In the genomic region with DNA sequence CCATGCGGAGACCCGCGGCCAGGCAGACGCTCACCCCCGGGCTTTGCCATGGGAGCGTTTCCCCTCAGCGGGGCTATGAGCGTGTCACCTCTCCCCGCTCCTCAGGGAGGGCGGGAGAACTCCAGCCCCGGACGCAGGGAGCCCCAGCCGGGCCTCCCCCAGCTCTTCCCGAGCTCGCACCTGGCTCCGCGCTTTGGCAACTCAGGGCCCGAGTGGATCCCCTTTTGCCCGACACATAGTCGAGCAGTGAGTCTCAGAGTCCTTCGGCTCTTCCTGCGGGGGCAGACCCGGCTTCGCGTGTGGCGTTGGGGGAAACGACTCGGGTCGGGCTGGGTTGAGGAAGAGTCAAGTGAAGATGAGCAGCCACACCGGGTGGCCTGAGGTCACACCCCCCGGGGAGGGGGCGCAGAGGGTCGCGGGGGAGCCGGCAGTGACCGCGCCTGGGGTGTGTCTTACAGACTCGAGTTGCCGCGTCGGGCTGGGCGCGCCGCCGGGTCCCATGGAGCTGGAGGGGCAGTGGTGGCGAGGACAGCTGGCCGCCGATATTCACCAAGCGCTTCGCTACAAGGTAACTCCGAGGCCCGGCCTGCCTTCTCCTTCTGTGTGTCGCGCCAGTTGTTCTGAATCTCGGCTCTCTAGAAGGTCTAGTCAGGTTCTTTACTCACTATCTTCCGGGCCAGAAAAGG, we compare ENCODE assay signal across 8 cellular contexts. TPM values are rescaled to one million over a fixed set of nuclear protein-coding genes. Genes with fewer than 3 reads are reported as not detected.
DNase-seq lines count a peak whose midpoint lies in the region; ATAC-seq, FAIRE-seq and TF ChIP-seq lines count a peak whose summit lies in the region.

No MANE protein-coding gene starts in this region.

- peak; percentile 51 for DNase-seq in EL
- DNase-seq in SKM-1 treated with dmso at 0.1 percent for 144 hours (lab: John Stamatoyannopoulos, UW; ENCODE audit: unreplicated experiment): peak; percentile 21
- peak; percentile 49 to 72 (median 52) for DNase-seq in adrenal gland
- peak; percentile 60 for DNase-seq in left cardiac atrium
- DNase-seq in posterior cingulate gyrus: peak; percentile 14 to 90 (median 36)
- peak; percentile 54 for DNase-seq in urothelium cell line (ENCODE audit: low spot score)

- no peak for FAIRE-seq in urothelium cell line (lab: Jason Lieb, UNC)

- ATAC-seq in GM21515 (IDR thresholded peaks at IDR 0.05; ENCODE audit: unreplicated experiment) (peak; percentile 38), left cardiac atrium (peak; percentile 56 to 72)

- TF ChIP-seq POLR2A in adrenal gland (IDR thresholded peaks at IDR 0.05): no peak

- intact Hi-C loops in adrenal gland (cut with DNase I) (no loop called here), left cardiac atrium (cut with DNase I) (loop anchor here in 1 of 2 donors (5.0 kb wide), 1 partner anchor 93 kb away; no protein-coding TSS in a partner anchor), posterior cingulate gyrus (cut with DNase I) (loop anchor here (2.0 to 5.0 kb wide), 2 partner anchors 47 to 352 kb away; a partner anchor contains a TSS)

- peak overlapping the region; percentile 86 for H3K4me3 ChIP-seq in HUES48 (ENCODE audit: low read depth, low read length)
- peak overlapping the region; percentile 71 to 95 (median 78) for H3K4me3 ChIP-seq in adrenal gland

- H3K36me3 ChIP-seq in HUES48 (ENCODE audit: control insufficient read depth, insufficient read depth, low read length) (peaks cover 29% of the 10 kb centered on the region), adrenal gland (replicated peaks in 1 of 2) (no peaks in the 10 kb centered on the region)

- peak overlapping the region; percentile 95 for H3K9ac ChIP-seq in HUES48 (ENCODE audit: low read depth, low read length)

- H3K9me3 ChIP-seq in HUES48 (ENCODE audit: control insufficient read depth, insufficient read depth, low read length): no peaks in the 10 kb centered on the region
- no peaks in the 10 kb centered on the region for H3K9me3 ChIP-seq in adrenal gland (replicated peaks in 1 of 3)

- TF ChIP-seq CTCF in adrenal gland (IDR thresholded peaks at IDR 0.05): no peak

- H3K4me1 ChIP-seq in HUES48 (ENCODE audit: control insufficient read depth, insufficient read depth, low read length): peaks cover 15% of the 10 kb centered on the region; the same call in 1 of the 2 replicates
- H3K4me1 ChIP-seq in adrenal gland (replicated peaks in 1 of 2): peaks cover 11 to 16% of the 10 kb centered on the region in 2 donors

- peak overlapping the region; percentile 87 for H3K27ac ChIP-seq in HUES48 (ENCODE audit: low read depth, low read length)
- H3K27ac ChIP-seq in adrenal gland: peak overlapping the region; percentile 51 to 94 (median 88)

- WGBS in adrenal gland, 4 donors: 0 to 1% (median 0%) methylated on average over 21 to 56 of the region's 56 CpGs

- peaks cover 10% of the 10 kb centered on the region for H3K27me3 ChIP-seq in HUES48 (ENCODE audit: control insufficient read depth, insufficient read depth, low read length)
- no peaks in the 10 kb centered on the region for H3K27me3 ChIP-seq in adrenal gland

RNA-seq across cellular contexts. Expression of a gene that starts 0.7 kb away (rescaled TPM):
- 10 to 100 TPM in 1 of 8 donors, 1 to 10 TPM in 7; 4.1 to 10.7 (median 6.1) TPM for total RNA-seq in adrenal gland
- 1 to 10 TPM; 3.4 to 6.5 (median 3.8) TPM for polyA plus RNA-seq in adrenal gland
- total RNA-seq in left cardiac atrium: 1 to 10 TPM; 3.0 to 5.1 TPM

Comparison
In these comparisons a context has a peak if more than half of its experiments do, and no peak if none do; other contexts are left out.
1. Peak in every context shown above with its lines: DNase-seq, ATAC-seq, H3K4me3 ChIP-seq and H3K27ac ChIP-seq.